In the genomic region with DNA sequence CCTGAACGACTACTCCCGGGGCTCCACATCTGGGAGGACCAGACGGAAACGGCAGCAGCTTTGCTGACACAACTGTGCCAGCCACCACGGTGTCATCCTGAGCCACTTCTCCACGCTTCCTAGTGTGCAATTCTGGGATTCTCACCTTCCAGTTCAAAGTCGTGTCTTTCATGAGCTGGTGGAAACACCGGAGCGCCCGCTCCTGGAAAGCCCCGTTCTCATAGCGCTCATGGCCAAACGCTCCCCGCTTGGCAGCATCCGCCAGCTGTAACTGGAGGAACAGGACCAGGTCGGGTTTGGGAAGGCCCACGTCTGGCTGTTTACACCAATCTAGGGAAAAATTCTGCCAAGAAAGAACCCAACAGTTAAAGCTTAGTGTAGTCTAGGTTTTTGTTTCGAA, we compare ENCODE assay signal across 24 cellular contexts. TPM values are rescaled to one million over a fixed set of nuclear protein-coding genes. Genes with fewer than 3 reads are reported as not detected.
DNase-seq lines count a peak whose midpoint lies in the region; ATAC-seq, FAIRE-seq and TF ChIP-seq lines count a peak whose summit lies in the region.
"Had no signal": no experiment of that assay in that cellular context is flagged by ENCODE, and none has a peak within 500 bp of the region (broad histone marks: within the 10 kb centered on the region; RNA-seq: fewer than 3 reads in every experiment).

No MANE protein-coding gene starts in this region.

- FAIRE-seq in K562 (lab: Jason Lieb, UNC), result no peak
- FAIRE-seq: A549, G401.6, GM12892, GM19239, H1 had no signal

- no peaks in the 10 kb centered on the region for H3K79me2 ChIP-seq in K562 (ENCODE audit: control insufficient read depth, insufficient read depth, low read length)

- H2AFZ ChIP-seq in K562 (ENCODE audit: low read depth, low read length), result no peak overlapping the region
- H2AFZ ChIP-seq: GM23248 had no signal

- 94% methylated on average over 8 of the region's 18 CpGs for WGBS in K562 (ENCODE audit: insufficient coverage, low coverage, missing lambda C conversion rate)
- WGBS in spleen, 5 donors, result 92 to 96% (median 94%) methylated on average over 18 of the region's 18 CpGs

- H3K27ac ChIP-seq in left ventricle myocardium inferior (replicated peaks) (no peak overlapping the region), K562 (ENCODE audit: extremely low read depth, low read depth, low read length) (no peak overlapping the region), spleen (no peak overlapping the region)
- H3K27ac ChIP-seq: A549; BLaER1 treated with 17β-estradiol and CSF1 and Interleukin-3, amounts not matched to agents 10 nM and 100 nM; GM23248 had no signal

- CTCF ChIA-PET in K562 (lab: Yijun Ruan, JAX; ENCODE audit: low intra/inter-chr PET ratio), result no interaction called here

- H3K4me1 ChIP-seq in left ventricle myocardium inferior (peaks cover 15% of the 10 kb centered on the region), K562 (replicated peaks in 1 of 2; ENCODE audit: control insufficient read depth in 2 of 2, insufficient read depth in 2 of 2, low read length in 2 of 2) (peaks cover 0 to 5% of the 10 kb centered on the region in 2 experiments; a peak in 2 of 5 replicates), spleen (no peaks in the 10 kb centered on the region)
- H3K4me1 ChIP-seq: BE2C had no signal

- POLR2A ChIA-PET in K562 (lab: Yijun Ruan, JAX), result interaction anchor here (0.6 to 2.4 kb wide), 5 partner anchors 8 to 221 kb away, joined by 3 to 9 read pairs (median 4); a partner anchor contains a TSS

- no peaks in the 10 kb centered on the region for H3K9me1 ChIP-seq in K562 (ENCODE audit: control insufficient read depth, insufficient read depth, low read length)

- BruUV-seq in K562 (replicated peaks; lab: Mats Ljungman, UMichigan), result no TSS peak

- no peaks in the 10 kb centered on the region for H3K9me3 ChIP-seq in left ventricle myocardium inferior (replicated peaks)
- H3K9me3 ChIP-seq in K562 (replicated peaks; ENCODE audit: control insufficient read depth, insufficient read depth, low read depth, low read length), result no peaks in the 10 kb centered on the region
- no peaks in the 10 kb centered on the region for H3K9me3 ChIP-seq in spleen
- H3K9me3 ChIP-seq: A549; BE2C; BLaER1 treated with 17β-estradiol and CSF1 and Interleukin-3, amounts not matched to agents 10 nM and 100 nM had no signal

- TF ChIP-seq RAD21 in K562 (CRISPR knock-in tag; conservative IDR thresholded peaks at IDR 0.05 in 1 of 2, IDR thresholded peaks at IDR 0.05 in 1 of 2), result no peak

- no peak overlapping the region for H3K4me2 ChIP-seq in K562 (ENCODE audit: insufficient read depth, low read length)
- H3K4me2 ChIP-seq: A549; BLaER1 treated with 17β-estradiol and CSF1 and Interleukin-3, amounts not matched to agents 10 nM and 100 nM had no signal

- no peak overlapping the region for H3K9ac ChIP-seq in K562 (ENCODE audit: insufficient read depth in 1 of 2, low read depth in 2 of 2, low read length in 2 of 2)
- H3K9ac ChIP-seq: BLaER1 treated with 17β-estradiol and CSF1 and Interleukin-3, amounts not matched to agents 10 nM and 100 nM; GM23248 had no signal

- intact Hi-C loops in Right ventricle myocardium inferior (cut with DNase I), result no loop called here
- intact Hi-C loops in left ventricle myocardium inferior (cut with micrococcal nuclease), result no loop called here
- intact Hi-C loops in K562 (cut with micrococcal nuclease), result no loop called here
- intact Hi-C loops in spleen (cut with DNase I; ENCODE audit: low total_unique reads), result no loop called here

- no peak overlapping the region for H3K4me3 ChIP-seq in left ventricle myocardium inferior
- no peak overlapping the region for H3K4me3 ChIP-seq in K562
- no peak overlapping the region for H3K4me3 ChIP-seq in spleen
- H3K4me3 ChIP-seq: A549; BLaER1 treated with 17β-estradiol and CSF1 and Interleukin-3, amounts not matched to agents 10 nM and 100 nM; GM23248 had no signal

- in situ Hi-C loops in K562 (cut with MboI), result no loop called here

- TF ChIP-seq POLR2A in K562 (conservative IDR thresholded peaks at IDR 0.05) (no peak), spleen (IDR thresholded peaks at IDR 0.05) (no peak)

- DNase-seq in Right ventricle myocardium inferior (ENCODE audit: missing footprints) (peak; percentile 45), left ventricle myocardium inferior (no peak), D341Med (ENCODE audit: low spot score) (peak; percentile 14), K562 (ENCODE audit: extremely low read depth in 1 of 4, low spot score in 3 of 4) (no peak), spleen (peak; percentile 59), amygdala (lab: John Stamatoyannopoulos, UW) (no peak)
- DNase-seq: 8988T; ACHN; AML-193; BE2C; Calu3; CD4-positive, alpha-beta T cell; COR-L47; DMS153; DND-41; GM23248; HCEC 1CT had no signal

- no peak for ATAC-seq in Right ventricle myocardium inferior
- ATAC-seq in K562, result no peak
- ATAC-seq in HG02840 (IDR thresholded peaks at IDR 0.05; ENCODE audit: low FRiP score, unreplicated experiment), result no peak
- ATAC-seq: A549 had no signal

- no peaks in the 10 kb centered on the region; the same call in 1 of the 2 replicates for H4K20me1 ChIP-seq in K562 (replicated peaks; ENCODE audit: control insufficient read depth, insufficient read depth, low read length)

- TF ChIP-seq EP300 in K562 (IDR thresholded peaks at IDR 0.05; ENCODE audit: low read length), result no peak

- H3K36me3 ChIP-seq in left ventricle myocardium inferior, result peaks cover 26% of the 10 kb centered on the region
- H3K36me3 ChIP-seq in K562 (ENCODE audit: control insufficient read depth, insufficient read depth, low read length), result peaks cover 77% of the 10 kb centered on the region; the same call in 2 of the 3 replicates
- peaks cover 0 to 99% (median 65%) of the 10 kb centered on the region in 6 donors for H3K36me3 ChIP-seq in spleen

- TF ChIP-seq CTCF in left ventricle myocardium inferior (IDR thresholded peaks at IDR 0.05; ENCODE audit: borderline replicate concordance) (no peak), K562 (IDR thresholded peaks at IDR 0.05 in 2 of 3, conservative IDR thresholded peaks at IDR 0.05 in 1 of 3; ENCODE audit: insufficient read depth in 2 of 3, low read depth in 1 of 3, low read length in 3 of 3) (no peak), spleen (IDR thresholded peaks at IDR 0.05 in 8 of 11, conservative IDR thresholded peaks at IDR 0.05 in 3 of 11) (no peak)

- H3K27me3 ChIP-seq in left ventricle myocardium inferior (ENCODE audit: low read depth) (no peaks in the 10 kb centered on the region), K562 (ENCODE audit: control insufficient read depth in 2 of 2, insufficient read depth in 2 of 2, low read length in 2 of 2) (no peaks in the 10 kb centered on the region), spleen (replicated peaks in 1 of 7) (no peaks in the 10 kb centered on the region)
- H3K27me3 ChIP-seq: BE2C; BLaER1 treated with 17β-estradiol and CSF1 and Interleukin-3, amounts not matched to agents 10 nM and 100 nM had no signal

RNA-seq across cellular contexts. Expression of a gene that starts 8.3 kb away (rescaled TPM):
- 11.1 TPM for total RNA-seq in Right ventricle myocardium inferior
- 10.6 TPM for total RNA-seq in left ventricle myocardium inferior
- 57.7 and 95.5 TPM in 2 replicates for total RNA-seq in K562 (2011; cell fraction: chromatin; rRNA removed; ENCODE audit: low replicate concordance)
- total RNA-seq in K562 (2011; cell fraction: nucleolus; rRNA removed), result 74.7 and 77.5 TPM in 2 replicates
- 86.8 and 106 TPM in 2 replicates for total RNA-seq in K562 (2011; cell fraction: nucleoplasm; rRNA removed)
- total RNA-seq in K562 (2014; rRNA removed), result 78.1 and 81.1 TPM in 2 replicates
- total RNA-seq in K562 (2014; rRNA removed; fragmentation: Illumina TruSeq; extraction: Trizol), result 26.5 and 31.9 TPM in 2 replicates
- total RNA-seq in K562 (2015; rRNA removed; fragmentation: Illumina TruSeq; extraction: Trizol), result 47.9 and 55.3 TPM in 2 replicates
- total RNA-seq in K562 (2021), result 83.3 and 85.0 TPM in 2 replicates
- 51.2 and 51.8 TPM in 2 replicates for polyA plus RNA-seq in K562 (2011; rRNA removed)
- polyA plus RNA-seq in K562 (2011; cell fraction: cytosol; rRNA removed), result 45.7 and 67.7 TPM in 2 replicates
- polyA plus RNA-seq in K562 (2011; cell fraction: nucleus; rRNA removed), result 49.7 and 59.0 TPM in 2 replicates
- polyA plus RNA-seq in K562 (2012), result 49.1 and 64.7 TPM in 2 replicates
- 43.4 and 50.3 TPM in 2 replicates for polyA plus RNA-seq in K562 (2014; fragmentation: Illumina TruSeq; extraction: Trizol)
- 10 to 100 TPM in 1 of 2 experiments, 1 to 10 TPM in 1; 8.2 to 20.4 TPM for polyA plus RNA-seq in K562 (2014; fragmentation: Nextera tagmentation; extraction: Ambion mirVana)
- 68.7 and 79.5 TPM in 2 replicates for polyA plus RNA-seq in K562 (2014; rRNA removed)
- polyA minus RNA-seq in K562 (2011; rRNA and poly(A)+ RNA removed), result 9.9 and 12.3 TPM in 2 replicates
- polyA minus RNA-seq in K562 (2011; cell fraction: cytosol; rRNA and poly(A)+ RNA removed), result 22.5 and 22.9 TPM in 2 replicates
- polyA minus RNA-seq in K562 (2011; cell fraction: nucleus; rRNA and poly(A)+ RNA removed), result 12.9 and 17.8 TPM in 2 replicates
- total RNA-seq in spleen, result 10 to 100 TPM; 14.0 to 27.9 (median 18.1) TPM
- 10 to 100 TPM; 19.3 to 38.9 (median 31.6) TPM for polyA plus RNA-seq in spleen

RNA-seq across cellular contexts. Expression of a gene that starts 23.5 kb away (rescaled TPM):
- total RNA-seq in Right ventricle myocardium inferior (16.5 TPM), left ventricle myocardium inferior (20.0 TPM), K562 (2014; rRNA removed) (28.7 and 30.5 TPM in 2 replicates), K562 (2014; rRNA removed; fragmentation: Illumina TruSeq; extraction: Trizol) (23.2 and 27.9 TPM in 2 replicates), K562 (2015; rRNA removed; fragmentation: Illumina TruSeq; extraction: Trizol) (26.9 and 28.4 TPM in 2 replicates), K562 (2021) (25.1 and 27.5 TPM in 2 replicates), spleen (10 to 100 TPM; 18.2 to 51.1 (median 37.9) TPM)
- total RNA-seq in K562 (2011; cell fraction: chromatin; rRNA removed; ENCODE audit: low replicate concordance), result 115 and 209 TPM in 2 replicates
- total RNA-seq in K562 (2011; cell fraction: nucleolus; rRNA removed), result 112 and 114 TPM in 2 replicates
- total RNA-seq in K562 (2011; cell fraction: nucleoplasm; rRNA removed), result 67.4 and 95.2 TPM in 2 replicates
- polyA plus RNA-seq in K562 (2011; rRNA removed) (32.0 and 37.2 TPM in 2 replicates), K562 (2014; fragmentation: Illumina TruSeq; extraction: Trizol) (21.9 and 23.2 TPM in 2 replicates), K562 (2014; fragmentation: Nextera tagmentation; extraction: Ambion mirVana) (10 to 100 TPM; 10.4 to 13.2 TPM), K562 (2014; rRNA removed) (53.3 and 73.4 TPM in 2 replicates), spleen (10 to 100 TPM; 32.6 to 36.4 (median 34.6) TPM)
- 27.3 and 27.8 TPM in 2 replicates for polyA plus RNA-seq in K562 (2011; cell fraction: cytosol; rRNA removed)
- polyA plus RNA-seq in K562 (2011; cell fraction: nucleus; rRNA removed), result 77.4 and 82.1 TPM in 2 replicates
- polyA plus RNA-seq in K562 (2012), result 23.3 and 29.6 TPM in 2 replicates
- polyA minus RNA-seq in K562 (2011; rRNA and poly(A)+ RNA removed), result 33.2 and 34.8 TPM in 2 replicates
- 17.5 and 22.4 TPM in 2 replicates for polyA minus RNA-seq in K562 (2011; cell fraction: cytosol; rRNA and poly(A)+ RNA removed)
- polyA minus RNA-seq in K562 (2011; cell fraction: nucleus; rRNA and poly(A)+ RNA removed), result 22.6 and 23.5 TPM in 2 replicates

RNA-seq across cellular contexts. Expression of a gene that starts 40.8 kb away (rescaled TPM):
- total RNA-seq in Right ventricle myocardium inferior, result 43.3 TPM
- total RNA-seq in left ventricle myocardium inferior, result 39.9 TPM
- total RNA-seq in K562 (2011; cell fraction: chromatin; rRNA removed; ENCODE audit: low replicate concordance), result 190 and 391 TPM in 2 replicates
- total RNA-seq in K562 (2011; cell fraction: nucleolus; rRNA removed), result 192 and 201 TPM in 2 replicates
- total RNA-seq in K562 (2011; cell fraction: nucleoplasm; rRNA removed), result 147 and 161 TPM in 2 replicates
- total RNA-seq in K562 (2014; rRNA removed), result 32.1 and 45.3 TPM in 2 replicates
- total RNA-seq in K562 (2014; rRNA removed; fragmentation: Illumina TruSeq; extraction: Trizol), result 28.9 and 36.3 TPM in 2 replicates
- 28.5 and 35.6 TPM in 2 replicates for total RNA-seq in K562 (2015; rRNA removed; fragmentation: Illumina TruSeq; extraction: Trizol)
- 51.7 and 54.9 TPM in 2 replicates for total RNA-seq in K562 (2021)
- polyA plus RNA-seq in K562 (2011; rRNA removed), result 58.8 and 75.1 TPM in 2 replicates
- polyA plus RNA-seq in K562 (2011; cell fraction: cytosol; rRNA removed), result 53.1 and 78.3 TPM in 2 replicates
- 238 and 272 TPM in 2 replicates for polyA plus RNA-seq in K562 (2011; cell fraction: nucleus; rRNA removed)
- 49.9 and 50.6 TPM in 2 replicates for polyA plus RNA-seq in K562 (2012)
- polyA plus RNA-seq in K562 (2014; fragmentation: Illumina TruSeq; extraction: Trizol), result 49.6 and 55.9 TPM in 2 replicates
- polyA plus RNA-seq in K562 (2014; fragmentation: Nextera tagmentation; extraction: Ambion mirVana), result 10 to 100 TPM in 1 of 2 experiments, 1 to 10 TPM in 1; 5.9 to 13.2 TPM
- polyA plus RNA-seq in K562 (2014; rRNA removed), result 47.1 and 58.1 TPM in 2 replicates
- polyA minus RNA-seq in K562 (2011; rRNA and poly(A)+ RNA removed), result 46.1 and 62.6 TPM in 2 replicates
- 34.6 and 38.6 TPM in 2 replicates for polyA minus RNA-seq in K562 (2011; cell fraction: cytosol; rRNA and poly(A)+ RNA removed)
- 46.6 and 70.8 TPM in 2 replicates for polyA minus RNA-seq in K562 (2011; cell fraction: nucleus; rRNA and poly(A)+ RNA removed)
- total RNA-seq in spleen, result 100 to 1,000 TPM in 3 of 7 donors, 10 to 100 TPM in 4; 80.0 to 114 (median 97.2) TPM
- 10 to 100 TPM; 31.1 to 74.5 (median 44.6) TPM for polyA plus RNA-seq in spleen

RNA-seq across cellular contexts. Expression of a gene that starts 41.3 kb away (rescaled TPM):
- total RNA-seq in Right ventricle myocardium inferior (83.2 TPM), left ventricle myocardium inferior (68.8 TPM), K562 (2014; rRNA removed) (56.2 and 79.2 TPM in 2 replicates), K562 (2014; rRNA removed; fragmentation: Illumina TruSeq; extraction: Trizol) (16.5 and 26.3 TPM in 2 replicates), K562 (2015; rRNA removed; fragmentation: Illumina TruSeq; extraction: Trizol) (50.1 and 50.5 TPM in 2 replicates), K562 (2021) (60.9 and 65.9 TPM in 2 replicates), spleen (10 to 100 TPM; 23.5 to 31.5 (median 28.8) TPM)
- 16.6 and 44.7 TPM in 2 replicates for total RNA-seq in K562 (2011; cell fraction: chromatin; rRNA removed; ENCODE audit: low replicate concordance)
- 27.8 and 36.2 TPM in 2 replicates for total RNA-seq in K562 (2011; cell fraction: nucleolus; rRNA removed)
- total RNA-seq in K562 (2011; cell fraction: nucleoplasm; rRNA removed), result 21.6 and 23.1 TPM in 2 replicates
- polyA plus RNA-seq in K562 (2011; rRNA removed) (25.6 and 33.3 TPM in 2 replicates), K562 (2014; fragmentation: Illumina TruSeq; extraction: Trizol) (44.1 and 73.5 TPM in 2 replicates), K562 (2014; fragmentation: Nextera tagmentation; extraction: Ambion mirVana) (1 to 10 TPM; 8.6 to 9.2 TPM), K562 (2014; rRNA removed) (43.9 and 49.2 TPM in 2 replicates), spleen (10 to 100 TPM; 21.0 to 27.7 (median 23.5) TPM)
- polyA plus RNA-seq in K562 (2011; cell fraction: cytosol; rRNA removed), result 32.2 and 65.6 TPM in 2 replicates
- polyA plus RNA-seq in K562 (2011; cell fraction: nucleus; rRNA removed), result 19.3 and 26.4 TPM in 2 replicates
- 42.1 and 45.0 TPM in 2 replicates for polyA plus RNA-seq in K562 (2012)
- polyA minus RNA-seq in K562 (2011; rRNA and poly(A)+ RNA removed), result 14.2 and 18.5 TPM in 2 replicates
- polyA minus RNA-seq in K562 (2011; cell fraction: cytosol; rRNA and poly(A)+ RNA removed), result 25.8 and 30.1 TPM in 2 replicates
- polyA minus RNA-seq in K562 (2011; cell fraction: nucleus; rRNA and poly(A)+ RNA removed), result 12.4 and 12.9 TPM in 2 replicates

RNA-seq across cellular contexts. Expression of a gene that starts 56.1 kb away (rescaled TPM):
- total RNA-seq in Right ventricle myocardium inferior (19.6 TPM), left ventricle myocardium inferior (17.8 TPM), K562 (2014; rRNA removed) (22.4 and 23.3 TPM in 2 replicates), K562 (2014; rRNA removed; fragmentation: Illumina TruSeq; extraction: Trizol) (1.7 and 4.4 TPM in 2 replicates), K562 (2015; rRNA removed; fragmentation: Illumina TruSeq; extraction: Trizol) (10.3 and 10.9 TPM in 2 replicates), K562 (2021) (26.0 and 30.8 TPM in 2 replicates), spleen (10 to 100 TPM; 18.8 to 51.5 (median 32.3) TPM)
- total RNA-seq in K562 (2011; cell fraction: chromatin; rRNA removed; ENCODE audit: low replicate concordance), result 47.1 and 160 TPM in 2 replicates
- total RNA-seq in K562 (2011; cell fraction: nucleolus; rRNA removed), result 99.4 and 106 TPM in 2 replicates
- total RNA-seq in K562 (2011; cell fraction: nucleoplasm; rRNA removed), result 49.9 and 63.9 TPM in 2 replicates
- polyA plus RNA-seq in K562 (2011; rRNA removed) (15.2 and 25.7 TPM in 2 replicates), K562 (2014; fragmentation: Illumina TruSeq; extraction: Trizol) (5.1 and 10.1 TPM in 2 replicates), K562 (2014; fragmentation: Nextera tagmentation; extraction: Ambion mirVana) (under 1 TPM; 0.39 to 0.52 TPM), K562 (2014; rRNA removed) (26.5 and 29.0 TPM in 2 replicates), spleen (10 to 100 TPM; 20.8 to 69.8 (median 67.0) TPM)
- polyA plus RNA-seq in K562 (2011; cell fraction: cytosol; rRNA removed), result 10.4 and 20.9 TPM in 2 replicates
- polyA plus RNA-seq in K562 (2011; cell fraction: nucleus; rRNA removed), result 136 and 197 TPM in 2 replicates
- polyA plus RNA-seq in K562 (2012), result 28.7 and 36.6 TPM in 2 replicates
- 4.4 and 10.4 TPM in 2 replicates for polyA minus RNA-seq in K562 (2011; rRNA and poly(A)+ RNA removed)
- 14.4 and 21.0 TPM in 2 replicates for polyA minus RNA-seq in K562 (2011; cell fraction: cytosol; rRNA and poly(A)+ RNA removed)
- 33.7 and 35.7 TPM in 2 replicates for polyA minus RNA-seq in K562 (2011; cell fraction: nucleus; rRNA and poly(A)+ RNA removed)

Comparison
In these comparisons a context has a peak if more than half of its experiments do, and no peak if none do; other contexts are left out.
1. DNase-seq: peak in Right ventricle myocardium inferior (single experiment), D341Med (single experiment) and spleen (single experiment); none in left ventricle myocardium inferior (single experiment), K562 (0 of 4) and amygdala (0 of 56).